In the genomic region with DNA sequence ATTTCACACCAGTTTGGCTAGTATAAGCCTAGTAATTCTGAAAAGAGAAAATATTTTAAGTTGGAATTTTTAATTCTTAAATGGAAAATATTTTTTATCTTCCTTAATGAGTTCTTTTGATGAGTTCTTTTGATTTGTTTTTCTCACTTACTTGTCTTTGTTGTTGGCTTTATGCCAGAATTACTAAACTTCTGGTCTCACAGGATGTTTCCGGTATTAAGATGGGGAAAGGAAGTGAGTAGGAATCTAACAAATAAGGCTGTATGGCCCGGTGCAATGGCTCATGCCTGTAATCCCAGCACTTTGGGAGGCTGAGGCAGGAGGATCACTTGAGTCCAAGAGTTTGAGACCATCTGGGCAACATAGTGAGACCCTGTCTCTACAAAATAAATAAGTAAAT, we compare ENCODE assay signal across 28 cellular contexts.
"Had no signal": no experiment of that assay in that cellular context is flagged by ENCODE, and none has a peak within 500 bp of the region (broad histone marks: within the 10 kb centered on the region; RNA-seq: fewer than 3 reads in every experiment).

No MANE protein-coding gene starts in this region.

- H3K4me3 Mint-ChIP-seq: dendritic cell treated with granulocyte-macrophage colony-stimulating factor and Interleukin-4, amounts not matched to agents 40 ng/mL and 50 ng/mL, for 4 days; endodermal cell; immature natural killer cell; naive B cell; nephron progenitor cell had no signal

- DNase-seq: cerebellar nuclear complex; effector CD4-positive, alpha-beta T cell; endodermal cell; immature natural killer cell; kidney; left cardiac atrium; left ventricle myocardium inferior; lower lobe of right lung; mesendoderm; naive B cell; nephron progenitor cell; retina; spleen; stimulated activated CD4-positive, alpha-beta T cell treated with anti-CD3 and anti-CD28 coated beads, Interleukin-15, amount 100 ng/mL, for 24 hours; stimulated activated CD4-positive, alpha-beta T cell treated with anti-CD3 and anti-CD28 coated beads, Interleukin-1b, Interleukin-23, amount 100 ng/mL, for 48 hours; stimulated activated CD4-positive, alpha-beta T cell treated with anti-CD3 and anti-CD28 coated beads, Interleukin-4, amount 100 ng/mL, for 4 hours; stimulated activated naive CD4-positive, alpha-beta T cell; stomach; substantia nigra; transverse colon had no signal

- H3K27ac ChIP-seq: epithelial cell of prostate, esophagus muscularis mucosa, gastroesophageal sphincter, left ventricle myocardium inferior, lower lobe of right lung, parathyroid adenoma, prostate gland, spleen, stomach, thoracic aorta, transverse colon had no signal

- H3K4me1 Mint-ChIP-seq: nephron progenitor cell had no signal

- H3K27me3 Mint-ChIP-seq: dendritic cell treated with granulocyte-macrophage colony-stimulating factor and Interleukin-4, amounts not matched to agents 40 ng/mL and 50 ng/mL, for 4 days; naive B cell had no signal

- H3K27me3 ChIP-seq: esophagus muscularis mucosa, gastroesophageal sphincter, spleen, stomach, transverse colon had no signal

- H3K9me3 Mint-ChIP-seq: dendritic cell treated with granulocyte-macrophage colony-stimulating factor and Interleukin-4, amounts not matched to agents 40 ng/mL and 50 ng/mL, for 4 days; nephron progenitor cell had no signal

- H3K79me2 ChIP-seq: parathyroid adenoma had no signal

- H2AFZ ChIP-seq: parathyroid adenoma had no signal

- ATAC-seq: gastroesophageal sphincter, left cardiac atrium, lower lobe of right lung, sciatic nerve had no signal

- H3K9me3 ChIP-seq: esophagus muscularis mucosa, gastroesophageal sphincter, left ventricle myocardium inferior, lower lobe of right lung, prostate gland, spleen, stomach, thoracic aorta, transverse colon had no signal

- H3K36me3 ChIP-seq: esophagus muscularis mucosa, gastroesophageal sphincter, left ventricle myocardium inferior, lower lobe of right lung, prostate gland, spleen, stomach, thoracic aorta, transverse colon had no signal

- H3K4me3 ChIP-seq: esophagus muscularis mucosa, gastroesophageal sphincter, left ventricle myocardium inferior, lower lobe of right lung, prostate gland, spleen, stomach, thoracic aorta, transverse colon had no signal

- H3K27ac Mint-ChIP-seq: dendritic cell treated with granulocyte-macrophage colony-stimulating factor and Interleukin-4, amounts not matched to agents 40 ng/mL and 50 ng/mL, for 4 days; endodermal cell; immature natural killer cell; naive B cell; nephron progenitor cell had no signal

- H3K4me1 ChIP-seq: lower lobe of right lung, parathyroid adenoma, prostate gland had no signal
